In the genomic region with DNA sequence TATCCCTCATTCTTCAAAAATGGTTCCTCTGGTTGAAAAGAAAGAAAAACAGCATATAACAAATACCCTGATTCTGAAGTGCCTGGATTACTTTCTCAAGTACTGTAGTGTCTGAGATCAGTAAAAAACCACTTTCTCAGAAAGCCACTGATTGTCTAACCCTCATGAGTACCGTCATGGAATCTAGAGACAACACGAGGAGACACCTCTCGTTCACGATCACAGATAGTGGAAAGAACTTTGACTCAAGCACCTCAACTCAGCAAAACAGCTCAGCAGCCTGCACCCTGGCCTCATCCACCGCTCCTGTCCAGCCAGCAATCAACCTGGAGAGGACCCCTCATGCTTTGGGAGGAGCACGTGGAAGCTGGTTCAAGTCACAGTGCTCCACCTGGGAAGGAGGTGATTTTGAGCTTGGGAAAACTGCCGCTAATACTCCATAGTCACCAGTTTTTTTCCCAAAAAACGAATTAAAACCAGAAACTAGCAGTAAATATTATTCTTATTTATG, we compare ENCODE assay signal across 10 cellular contexts. TPM values are rescaled to one million over a fixed set of nuclear protein-coding genes. Genes with fewer than 3 reads are reported as not detected.
DNase-seq lines count a peak whose midpoint lies in the region; ATAC-seq and TF ChIP-seq lines count a peak whose summit lies in the region.
"Had no signal": no experiment of that assay in that cellular context is flagged by ENCODE, and none has a peak within 500 bp of the region (broad histone marks: within the 10 kb centered on the region; RNA-seq: fewer than 3 reads in every experiment).

No MANE protein-coding gene starts in this region.

- in situ Hi-C loops in GM13977 (cut with MboI; ENCODE audit: low pct_unique_long_range_greater_than_20kb, low sequenced_read_pairs, unreplicated experiment), result no loop called here
- in situ Hi-C loops in gastrocnemius medialis (cut with MboI; ENCODE audit: low sequenced_read_pairs in 4 of 4), result no loop called here

- H3K36me3 ChIP-seq in gastrocnemius medialis, result no peaks in the 10 kb centered on the region

- H3K9me3 ChIP-seq in gastrocnemius medialis, result no peaks in the 10 kb centered on the region

- DNase-seq in GM13977 (ENCODE audit: low spot score) (peak; percentile 24), left ventricle myocardium superior (no peak), gastrocnemius medialis (no peak), NCI-H748 (lab: John Stamatoyannopoulos, UW; ENCODE audit: unreplicated experiment) (no peak), D341Med (ENCODE audit: low spot score) (no peak)
- DNase-seq in activated CD4-positive, alpha-beta T cell treated with anti-CD3 and anti-CD28 coated beads, Interleukin-2, amount 50 U/mL, for 4 hours, result peak; percentile 49 to 50
- DNase-seq in central memory CD4-positive, alpha-beta T cell, result peak; percentile 63
- peak in 2 of 3 experiments; percentile 18 to 31 for DNase-seq in stimulated activated CD4-positive, alpha-beta T cell treated with anti-CD3 and anti-CD28 coated beads, TNF-alpha, amount 100 ng/mL, for 4 hours (ENCODE audit: low read depth in 3 of 3)
- DNase-seq: hippocampal formation had no signal

- no peak for TF ChIP-seq POLR2A in gastrocnemius medialis (IDR thresholded peaks at IDR 0.05)

- no peak overlapping the region for H3K27ac ChIP-seq in gastrocnemius medialis

- H3K27me3 ChIP-seq in gastrocnemius medialis, result peaks cover 0 to 6% (median 0%) of the 10 kb centered on the region in 3 donors

- H3K4me1 ChIP-seq in gastrocnemius medialis, result peaks cover 13 to 15% of the 10 kb centered on the region in 2 donors

- no peak for ATAC-seq in left ventricle myocardium superior
- no peak for ATAC-seq in gastrocnemius medialis

- intact Hi-C loops in left ventricle myocardium superior (cut with micrococcal nuclease) (no loop called here), gastrocnemius medialis (cut with DNase I; ENCODE audit: low total_unique reads) (no loop called here)

- TF ChIP-seq CTCF in GM13977 (IDR thresholded peaks at IDR 0.05; ENCODE audit: extremely low read depth, insufficient read depth, missing control alignments), result no peak
- no peak for TF ChIP-seq CTCF in gastrocnemius medialis (IDR thresholded peaks at IDR 0.05 in 4 of 5, conservative IDR thresholded peaks at IDR 0.05 in 1 of 5)

- no peak overlapping the region for H3K4me3 ChIP-seq in gastrocnemius medialis

RNA-seq across cellular contexts. Expression of a gene that starts 1.0 kb away (rescaled TPM):
- 0.17 TPM for total RNA-seq in left ventricle myocardium superior
- under 1 TPM in 1 of 4 donors, not detected in 3; 0.11 TPM for total RNA-seq in gastrocnemius medialis
- total RNA-seq: bronchial epithelial cell had no signal

Comparison
In these comparisons a context has a peak if more than half of its experiments do, and no peak if none do; other contexts are left out.
1. DNase-seq: peak in GM13977 (single experiment), activated CD4-positive, alpha-beta T cell treated with anti-CD3 and anti-CD28 coated beads, Interleukin-2, amount 50 U/mL, for 4 hours (2 of 2), central memory CD4-positive, alpha-beta T cell (single experiment) and stimulated activated CD4-positive, alpha-beta T cell treated with anti-CD3 and anti-CD28 coated beads, TNF-alpha, amount 100 ng/mL, for 4 hours (2 of 3); none in left ventricle myocardium superior (single experiment), gastrocnemius medialis (0 of 2), NCI-H748 (single experiment) and D341Med (single experiment).